16 cellular contexts compared by ENCODE assay signal in genomic region chr2:74155830-74156229, GRCh38.
"Had no signal": no experiment of that assay in that cellular context is flagged by ENCODE, and none has a peak within 500 bp of the region (broad histone marks: within the 10 kb centered on the region; RNA-seq: fewer than 3 reads in every experiment).

No MANE protein-coding gene starts in this region.

- H3K27ac Mint-ChIP-seq: activated T-helper 17 cell treated with anti-CD3 and anti-CD28 coated beads, Interleukin-2, amount 50 U/mL, for 72 hours; mesothelial cell of epicardium had no signal

- H3K27me3 Mint-ChIP-seq: activated T-helper 17 cell treated with anti-CD3 and anti-CD28 coated beads, Interleukin-2, amount 50 U/mL, for 72 hours; naive B cell had no signal

- FAIRE-seq: pancreas had no signal

- DNase-seq: activated CD4-positive, alpha-beta T cell treated with anti-CD3 and anti-CD28 coated beads for 48 hours; activated gamma-delta T cell treated with Interleukin-2 at 50 U/mL for 16 hours; activated naive CD4-positive, alpha-beta T cell treated with anti-CD3 and anti-CD28 coated beads, Interleukin-2, amount 50 U/mL, for 16 hours; activated T-cell treated with anti-CD3 and anti-CD28 coated beads for 4 hours; amniotic stem cell; central memory CD4-positive, alpha-beta T cell; foreskin melanocyte; islet precursor cell; left cardiac atrium; naive B cell; pancreas; retina; stimulated activated naive CD4-positive, alpha-beta T cell; T-helper 2 cell had no signal

- H3K4me1 Mint-ChIP-seq: activated T-helper 17 cell treated with anti-CD3 and anti-CD28 coated beads, Interleukin-2, amount 50 U/mL, for 72 hours; mesothelial cell of epicardium had no signal

- H3K9me3 Mint-ChIP-seq: activated T-helper 17 cell treated with anti-CD3 and anti-CD28 coated beads, Interleukin-2, amount 50 U/mL, for 72 hours; mesothelial cell of epicardium; naive B cell had no signal

- H3K4me3 Mint-ChIP-seq: activated T-helper 17 cell treated with anti-CD3 and anti-CD28 coated beads, Interleukin-2, amount 50 U/mL, for 72 hours; mesothelial cell of epicardium; naive B cell had no signal
